In the genomic region with DNA sequence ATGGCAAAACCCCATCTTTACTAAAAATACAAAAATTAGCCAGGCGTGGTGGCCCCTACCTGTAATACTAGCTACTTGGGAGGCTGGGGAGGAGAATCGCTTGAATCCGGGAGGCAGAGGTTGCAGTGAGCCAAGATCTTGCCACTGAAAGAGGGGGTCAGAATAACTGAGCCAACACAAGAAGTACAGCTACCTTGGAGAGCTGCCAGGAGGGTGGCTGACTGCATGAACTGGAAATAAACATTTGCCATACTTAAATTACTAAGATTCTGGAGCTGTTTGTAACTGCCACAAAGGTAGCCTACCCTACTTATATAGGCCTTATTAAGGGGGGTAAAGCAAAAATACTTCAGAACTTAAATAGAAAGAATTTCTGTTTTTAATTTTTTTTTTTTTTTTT, we compare ENCODE assay signal across 21 cellular contexts. TPM values are rescaled to one million over a fixed set of nuclear protein-coding genes. Genes with fewer than 3 reads are reported as not detected.
DNase-seq lines count a peak whose midpoint lies in the region; ATAC-seq and TF ChIP-seq lines count a peak whose summit lies in the region.
"Had no signal": no experiment of that assay in that cellular context is flagged by ENCODE, and none has a peak within 500 bp of the region (broad histone marks: within the 10 kb centered on the region; RNA-seq: fewer than 3 reads in every experiment).

No MANE protein-coding gene starts in this region.

- no peaks in the 10 kb centered on the region for H4K20me1 ChIP-seq in PC-3 (ENCODE audit: low read length)

- TF ChIP-seq CTCF in choroid plexus epithelial cell (conservative IDR thresholded peaks at IDR 0.05; ENCODE audit: low read depth, low read length) (no peak), PC-3 (conservative IDR thresholded peaks at IDR 0.05; ENCODE audit: low read depth, low read length) (no peak)

- H3K4me2 ChIP-seq in mesenchymal stem cell (ENCODE audit: low read length, poor library complexity, severe bottlenecking) (no peak overlapping the region), PC-3 (ENCODE audit: low read length) (no peak overlapping the region)

- 88% methylated on average over 3 of the region's 3 CpGs for WGBS in mesenchymal stem cell

- H3K23ac ChIP-seq in mesenchymal stem cell (ENCODE audit: low read length in 2 of 2), result no peak overlapping the region

- no peak overlapping the region for H3K18ac ChIP-seq in mesenchymal stem cell (ENCODE audit: low read depth in 1 of 2, low read length in 2 of 2)

- DNase-seq in DMS79 treated with DMSO at 0.1 percent for 48 hours (lab: John Stamatoyannopoulos, UW) (peak; percentile 22), DMS79 (lab: John Stamatoyannopoulos, UW) (no peak), NCI-H446 treated with DMSO at 0.1 percent for 48 hours (lab: John Stamatoyannopoulos, UW) (peak; percentile 34), choroid plexus epithelial cell (ENCODE audit: low read depth) (peak; percentile 63), mesenchymal stem cell (peak; percentile 31), HK-2 (ENCODE audit: unreplicated experiment) (no peak), PC-3 (no peak), foreskin melanocyte (no peak)
- DNase-seq: 8988T; activated CD4-positive, alpha-beta T cell treated with anti-CD3 and anti-CD28 coated beads for 36 hours; activated CD8-positive, alpha-beta memory T cell treated with anti-CD3 and anti-CD28 coated beads, Interleukin-2, amount 50 U/mL, for 48 hours; activated naive CD4-positive, alpha-beta T cell treated with Interleukin-2 at 50 U/mL for 16 hours; C1 segment of cervical spinal cord; effector memory CD4-positive, alpha-beta T cell; immature natural killer cell; NCI-H2107; NK-92 treated with Interleukin-12 subunit alpha and Interleukin-12 subunit beta, amount 100 ng/mL, for 24 hours; stimulated activated CD4-positive, alpha-beta T cell treated with anti-CD3 and anti-CD28 coated beads, Interleukin-4, amount 100 ng/mL, for 4 hours; T-helper 9 cell; tibial artery had no signal

- no peak overlapping the region for H3K4me3 ChIP-seq in choroid plexus epithelial cell (ENCODE audit: low read depth, low read length)
- H3K4me3 ChIP-seq in mesenchymal stem cell (ENCODE audit: insufficient read depth in 1 of 2, low read depth in 1 of 2, low read length in 2 of 2), result no peak overlapping the region
- no peak overlapping the region for H3K4me3 ChIP-seq in PC-3 (ENCODE audit: low read length)
- H3K4me3 ChIP-seq: tibial artery had no signal

- H3K79me1 ChIP-seq in mesenchymal stem cell (replicated peaks; ENCODE audit: low read length, poor library complexity, severe bottlenecking), result no peaks in the 10 kb centered on the region

- CTCF ChIA-PET in PC-3 (lab: Charles Lee), result no interaction called here

- POLR2A ChIA-PET in PC-3 (lab: Charles Lee; ENCODE audit: unreplicated experiment), result no interaction called here

- H2AK5ac ChIP-seq in mesenchymal stem cell (ENCODE audit: low read length, severe bottlenecking), result no peak overlapping the region

- no peaks in the 10 kb centered on the region for H3K79me2 ChIP-seq in PC-3 (ENCODE audit: low read length)

- H3K27me3 ChIP-seq in mesenchymal stem cell (ENCODE audit: control insufficient read depth in 1 of 2, insufficient read depth in 1 of 2, low read length in 2 of 2) (no peaks in the 10 kb centered on the region), PC-3 (ENCODE audit: low read length) (no peaks in the 10 kb centered on the region)
- H3K27me3 ChIP-seq: tibial artery had no signal

- H3K9ac ChIP-seq in mesenchymal stem cell (ENCODE audit: low read length), result no peak overlapping the region
- no peak overlapping the region for H3K9ac ChIP-seq in PC-3 (ENCODE audit: low read length)

- H2AFZ ChIP-seq in mesenchymal stem cell (ENCODE audit: low read depth, low read length) (no peak overlapping the region), PC-3 (ENCODE audit: low read length) (no peak overlapping the region)

- no peak overlapping the region for H3K14ac ChIP-seq in mesenchymal stem cell (ENCODE audit: low read length in 2 of 2)

- H2BK15ac ChIP-seq in mesenchymal stem cell (ENCODE audit: low read depth, poor library complexity, severe bottlenecking), result no peak overlapping the region

- no peaks in the 10 kb centered on the region for H3K36me3 ChIP-seq in mesenchymal stem cell (ENCODE audit: control insufficient read depth in 1 of 2, insufficient read depth in 2 of 2, low read depth in 1 of 2, low read length in 2 of 2)
- H3K36me3 ChIP-seq in PC-3 (ENCODE audit: low read depth, low read length), result no peaks in the 10 kb centered on the region
- H3K36me3 ChIP-seq: tibial artery had no signal

- H3K4me1 ChIP-seq in mesenchymal stem cell (ENCODE audit: control insufficient read depth, insufficient read depth, low read depth, low read length) (no peaks in the 10 kb centered on the region), PC-3 (ENCODE audit: insufficient read depth, low read length) (no peaks in the 10 kb centered on the region)
- H3K4me1 ChIP-seq: tibial artery had no signal

- H3K9me3 ChIP-seq in mesenchymal stem cell (ENCODE audit: control insufficient read depth, low read length), result no peaks in the 10 kb centered on the region
- H3K9me3 ChIP-seq in PC-3 (ENCODE audit: low read length), result no peaks in the 10 kb centered on the region
- H3K9me3 ChIP-seq: tibial artery had no signal

- no peak overlapping the region for H4K8ac ChIP-seq in mesenchymal stem cell (ENCODE audit: low read length)

- H3K27ac ChIP-seq in mesenchymal stem cell (ENCODE audit: low read length, poor library complexity, severe bottlenecking) (no peak overlapping the region), PC-3 (ENCODE audit: low read length) (no peak overlapping the region)
- H3K27ac ChIP-seq: tibial artery had no signal

- no TSS peak for BruUV-seq in PC-3 (replicated peaks; lab: Mats Ljungman, UMichigan)

- H3K4ac ChIP-seq in mesenchymal stem cell (ENCODE audit: low read depth in 1 of 2, low read length in 2 of 2), result no peak overlapping the region

- H3F3A ChIP-seq in PC-3 (ENCODE audit: low read length, unreplicated experiment), result no peaks in the 10 kb centered on the region

- H3K9me2 ChIP-seq in PC-3 (replicated peaks; ENCODE audit: low read length), result no peaks in the 10 kb centered on the region

- intact Hi-C loops in PC-3 (cut with micrococcal nuclease), result no loop called here

- H4K91ac ChIP-seq in mesenchymal stem cell (ENCODE audit: low read length), result no peak overlapping the region

- no peak for ATAC-seq in PC-3
- ATAC-seq: activated CD4-positive, alpha-beta T cell treated with anti-CD3 and anti-CD28 coated beads for 36 hours; sciatic nerve had no signal

- H2BK12ac ChIP-seq in mesenchymal stem cell (ENCODE audit: low read length in 2 of 2), result no peak overlapping the region

- H2BK120ac ChIP-seq in mesenchymal stem cell (ENCODE audit: low read depth, low read length), result no peak overlapping the region

- H2BK5ac ChIP-seq in mesenchymal stem cell (ENCODE audit: low read depth, low read length, poor library complexity, severe bottlenecking), result no peak overlapping the region

RNA-seq across cellular contexts. Expression of gene PIK3CB, which starts 15.4 kb away (rescaled TPM):
- 3.2 TPM for polyA plus RNA-seq in mesenchymal stem cell (2013, experiment 1 of 2)
- 2.9 TPM for polyA plus RNA-seq in mesenchymal stem cell (2013, experiment 2 of 2)
- total RNA-seq in PC-3 (2014; rRNA removed), result 8.3 and 15.7 TPM in 2 replicates

Comparison
In these comparisons a context has a peak if more than half of its experiments do, and no peak if none do; other contexts are left out.
1. DNase-seq: peak in DMS79 treated with DMSO at 0.1 percent for 48 hours (single experiment), NCI-H446 treated with DMSO at 0.1 percent for 48 hours (single experiment), choroid plexus epithelial cell (single experiment) and mesenchymal stem cell (single experiment); none in DMS79 (single experiment), HK-2 (single experiment), PC-3 (single experiment) and foreskin melanocyte (single experiment).